In genomic region chr6:29792123-29793035, GRCh38 we compare ENCODE assay signal across 1 cellular context.
TF ChIP-seq lines count a peak whose summit lies in the region.

No MANE protein-coding gene starts in this region.

TF ChIP-seq in HCT116, 20 proteins besides CTCF, POLR2A, EP300 and RAD21 (continued from another document):
- no peak for TF ChIP-seq YY1 (IDR thresholded peaks at IDR 0.05; ENCODE audit: extremely low read depth, insufficient replicate concordance, low read depth, low read length)
